In genomic region chr5:64952961-64953360, GRCh38 we compare ENCODE assay signal across 28 cellular contexts.
"Had no signal": no experiment of that assay in that cellular context is flagged by ENCODE, and none has a peak within 500 bp of the region (broad histone marks: within the 10 kb centered on the region; RNA-seq: fewer than 3 reads in every experiment).

No MANE protein-coding gene starts in this region.

- H3K27me3 ChIP-seq: breast epithelium had no signal

- H3K27me3 Mint-ChIP-seq: activated CD4-positive, alpha-beta memory T cell treated with anti-CD3 and anti-CD28 coated beads for 36 hours; activated CD4-positive, alpha-beta T cell treated with anti-CD3 and anti-CD28 coated beads, Interleukin-2, amount 10 ng/mL, durations not matched to agents 7 days and 5 days; activated naive CD8-positive, alpha-beta T cell; T-cell had no signal

- H3K27ac Mint-ChIP-seq: activated CD4-positive, alpha-beta memory T cell treated with anti-CD3 and anti-CD28 coated beads for 36 hours; activated CD4-positive, alpha-beta T cell treated with anti-CD3 and anti-CD28 coated beads, Interleukin-2, amount 10 ng/mL, durations not matched to agents 7 days and 5 days; activated naive CD4-positive, alpha-beta T cell treated with anti-CD3 and anti-CD28 coated beads for 36 hours; activated naive CD8-positive, alpha-beta T cell; T-cell had no signal

- H3K4me3 Mint-ChIP-seq: activated CD4-positive, alpha-beta memory T cell treated with anti-CD3 and anti-CD28 coated beads for 36 hours; activated CD4-positive, alpha-beta T cell treated with anti-CD3 and anti-CD28 coated beads, Interleukin-2, amount 10 ng/mL, durations not matched to agents 7 days and 5 days; activated naive CD4-positive, alpha-beta T cell treated with anti-CD3 and anti-CD28 coated beads for 36 hours; activated naive CD8-positive, alpha-beta T cell; activated T-cell treated with anti-CD3 and anti-CD28 coated beads, Interleukin-2, amount 50 U/mL, for 4 hours; T-cell had no signal

- ATAC-seq: activated T-cell treated with anti-CD3 and anti-CD28 coated beads, Interleukin-2, amount 50 U/mL, for 4 hours; Panc1; Right ventricle myocardium inferior; T-cell had no signal

- H3K9me3 ChIP-seq: breast epithelium had no signal

- H3K27ac ChIP-seq: breast epithelium, SK-N-MC, VCaP had no signal

- H3K36me3 ChIP-seq: breast epithelium had no signal

- H3K9me3 Mint-ChIP-seq: activated CD4-positive, alpha-beta memory T cell treated with anti-CD3 and anti-CD28 coated beads for 36 hours; activated CD4-positive, alpha-beta T cell treated with anti-CD3 and anti-CD28 coated beads, Interleukin-2, amount 10 ng/mL, durations not matched to agents 7 days and 5 days; activated naive CD4-positive, alpha-beta T cell treated with anti-CD3 and anti-CD28 coated beads for 36 hours; activated T-cell treated with anti-CD3 and anti-CD28 coated beads, Interleukin-2, amount 50 U/mL, for 4 hours; T-cell had no signal

- H3K4me1 ChIP-seq: breast epithelium had no signal

- H3K4me3 ChIP-seq: breast epithelium, SK-N-MC had no signal

- DNase-seq: activated CD4-positive, alpha-beta memory T cell treated with anti-CD3 and anti-CD28 coated beads for 36 hours; activated CD4-positive, alpha-beta T cell treated with anti-CD3 and anti-CD28 coated beads, Interleukin-2, amount 10 ng/mL, durations not matched to agents 7 days and 5 days; activated CD4-positive, CD25-positive, alpha-beta regulatory T cell; activated CD8-positive, alpha-beta memory T cell treated with anti-CD3 and anti-CD28 coated beads for 24 hours; activated effector memory CD4-positive, alpha-beta T cell treated with anti-CD3 and anti-CD28 coated beads, Interleukin-2, amount 50 U/mL, for 16 hours; activated naive CD4-positive, alpha-beta T cell treated with anti-CD3 and anti-CD28 coated beads for 36 hours; activated T-cell treated with anti-CD3 and anti-CD28 coated beads, Interleukin-2, amount 50 U/mL, for 4 hours; aorta; caudate nucleus; KG1; NCI-H1048; NCI-H146; NCI-H187 treated with DMSO at 0.1 percent for 48 hours; NCI-H2171; NCI-H2227 treated with DMSO at 0.1 percent for 48 hours; NCI-H526 treated with DMSO at 0.1 percent for 48 hours; NCI-H82; OCI-M1; RPMI8226; T-cell; T-helper 2 cell; T1000 had no signal

- H3K36me3 Mint-ChIP-seq: activated CD4-positive, alpha-beta memory T cell treated with anti-CD3 and anti-CD28 coated beads for 36 hours had no signal

- H3K4me1 Mint-ChIP-seq: T-cell had no signal
